10 cellular contexts compared by ENCODE assay signal in genomic region chr14:32703246-32703645, GRCh38.
DNase-seq lines count a peak whose midpoint lies in the region; ATAC-seq and TF ChIP-seq lines count a peak whose summit lies in the region.
"Had no signal": no experiment of that assay in that cellular context is flagged by ENCODE, and none has a peak within 500 bp of the region (broad histone marks: within the 10 kb centered on the region; RNA-seq: fewer than 3 reads in every experiment).

No MANE protein-coding gene starts in this region.

- H2BK120ac ChIP-seq in mesenchymal stem cell (ENCODE audit: low read depth, low read length) = no peak overlapping the region

- POLR2A ChIA-PET in activated CD8-positive, alpha-beta T cell treated with anti-CD3 and anti-CD28 coated beads for 36 hours (lab: Charles Lee) = no interaction called here

- H3K9ac ChIP-seq in mesenchymal stem cell (ENCODE audit: low read length) = peak overlapping the region; percentile 86

- H2BK5ac ChIP-seq in mesenchymal stem cell (ENCODE audit: low read depth, low read length, poor library complexity, severe bottlenecking) = no peak overlapping the region

- whole genome bisulfite sequencing in esophagus squamous epithelium, 2 donors = 43 to 45% methylated on average over 4 of the region's 4 CpGs
- WGBS in mesenchymal stem cell = 83% methylated on average over 4 of the region's 4 CpGs
- 54 to 76% (median 59%) methylated on average over 4 of the region's 4 CpGs for WGBS in stomach, 5 donors

- no peaks in the 10 kb centered on the region for H3K9me3 Mint-ChIP-seq in activated CD8-positive, alpha-beta T cell treated with anti-CD3 and anti-CD28 coated beads for 36 hours
- H3K9me3 Mint-ChIP-seq: activated CD4-positive, alpha-beta memory T cell treated with anti-CD3 and anti-CD28 coated beads, Interleukin-2, amount 10 ng/mL, durations not matched to agents 7 days and 5 days had no signal

- peaks cover 0 to 23% (median 8%) of the 10 kb centered on the region in 3 donors for H3K4me1 ChIP-seq in esophagus squamous epithelium
- no peaks in the 10 kb centered on the region for H3K4me1 ChIP-seq in mesenchymal stem cell (ENCODE audit: control insufficient read depth, insufficient read depth, low read depth, low read length)
- H3K4me1 ChIP-seq in stomach = peaks cover 0 to 15% (median 10%) of the 10 kb centered on the region in 4 donors
- H3K4me1 ChIP-seq in HAP-1 = no peaks in the 10 kb centered on the region; the same call in 1 of the 2 replicates

- no peaks in the 10 kb centered on the region for H3K36me3 Mint-ChIP-seq in activated CD8-positive, alpha-beta T cell treated with anti-CD3 and anti-CD28 coated beads for 36 hours (ENCODE audit: low read depth)

- no peak overlapping the region for H3K4ac ChIP-seq in mesenchymal stem cell (ENCODE audit: low read depth in 1 of 2, low read length in 2 of 2)

- H3K27me3 ChIP-seq in esophagus squamous epithelium = no peaks in the 10 kb centered on the region
- no peaks in the 10 kb centered on the region for H3K27me3 ChIP-seq in mesenchymal stem cell (ENCODE audit: control insufficient read depth in 1 of 2, insufficient read depth in 1 of 2, low read length in 2 of 2)
- H3K27me3 ChIP-seq in stomach = no peaks in the 10 kb centered on the region
- no peaks in the 10 kb centered on the region for H3K27me3 ChIP-seq in HAP-1 (ENCODE audit: low read depth)

- no peak overlapping the region for H4K91ac ChIP-seq in mesenchymal stem cell (ENCODE audit: low read length)

- no peak overlapping the region for H3K23ac ChIP-seq in mesenchymal stem cell (ENCODE audit: low read length in 2 of 2)

- ATAC-seq in activated CD8-positive, alpha-beta T cell treated with anti-CD3 and anti-CD28 coated beads for 36 hours = no peak

- no peak overlapping the region for H3K14ac ChIP-seq in mesenchymal stem cell (ENCODE audit: low read length in 2 of 2)

- CTCF ChIA-PET in activated CD8-positive, alpha-beta T cell treated with anti-CD3 and anti-CD28 coated beads for 36 hours (lab: Charles Lee) = no interaction called here

- TF ChIP-seq POLR2A in esophagus squamous epithelium (IDR thresholded peaks at IDR 0.05) (no peak), stomach (IDR thresholded peaks at IDR 0.05) (no peak)

- peak; percentile 65 for DNase-seq in RPMI7951 (ENCODE audit: low read depth)
- no peak for DNase-seq in esophagus squamous epithelium (lab: John Stamatoyannopoulos, UW)
- DNase-seq in mesenchymal stem cell = no peak
- DNase-seq in stomach = no peak
- no peak for DNase-seq in iPS-NIHi11 (ENCODE audit: low spot score)
- DNase-seq in activated CD8-positive, alpha-beta T cell treated with anti-CD3 and anti-CD28 coated beads for 36 hours = no peak
- DNase-seq in islet precursor cell = no peak
- DNase-seq in HAP-1 (ENCODE audit: low spot score in 2 of 2) = no peak
- DNase-seq: NCI-H510A had no signal

- H2BK12ac ChIP-seq in mesenchymal stem cell (ENCODE audit: low read length in 2 of 2) = no peak overlapping the region

- TF ChIP-seq EP300 in stomach (IDR thresholded peaks at IDR 0.05) = no peak

- H3K4me2 ChIP-seq in mesenchymal stem cell (ENCODE audit: low read length, poor library complexity, severe bottlenecking) = no peak overlapping the region

- H3K4me3 Mint-ChIP-seq in activated CD8-positive, alpha-beta T cell treated with anti-CD3 and anti-CD28 coated beads for 36 hours = no peak overlapping the region
- H3K4me3 Mint-ChIP-seq: activated CD4-positive, alpha-beta memory T cell treated with anti-CD3 and anti-CD28 coated beads, Interleukin-2, amount 10 ng/mL, durations not matched to agents 7 days and 5 days had no signal

- H2BK15ac ChIP-seq in mesenchymal stem cell (ENCODE audit: low read depth, poor library complexity, severe bottlenecking) = no peak overlapping the region

- H3K4me1 Mint-ChIP-seq in activated CD8-positive, alpha-beta T cell treated with anti-CD3 and anti-CD28 coated beads for 36 hours (ENCODE audit: low read depth) = no peaks in the 10 kb centered on the region

- H4K8ac ChIP-seq in mesenchymal stem cell (ENCODE audit: low read length) = no peak overlapping the region

- H3K79me1 ChIP-seq in mesenchymal stem cell (replicated peaks; ENCODE audit: low read length, poor library complexity, severe bottlenecking) = no peaks in the 10 kb centered on the region

- peak overlapping the region in 1 of 2 experiments; percentile 7 for H3K18ac ChIP-seq in mesenchymal stem cell (ENCODE audit: low read depth in 1 of 2, low read length in 2 of 2)

- intact Hi-C loops in esophagus squamous epithelium (cut with DNase I) = no loop called here
- intact Hi-C loops in stomach (cut with DNase I; ENCODE audit: low total_unique reads) = no loop called here
- intact Hi-C loops in activated CD8-positive, alpha-beta T cell treated with anti-CD3 and anti-CD28 coated beads for 36 hours (cut with micrococcal nuclease) = no loop called here

- H3K27ac Mint-ChIP-seq in activated CD8-positive, alpha-beta T cell treated with anti-CD3 and anti-CD28 coated beads for 36 hours = no peak overlapping the region
- H3K27ac Mint-ChIP-seq: activated CD4-positive, alpha-beta memory T cell treated with anti-CD3 and anti-CD28 coated beads, Interleukin-2, amount 10 ng/mL, durations not matched to agents 7 days and 5 days had no signal

- no peak for TF ChIP-seq CTCF in esophagus squamous epithelium (IDR thresholded peaks at IDR 0.05)
- no peak for TF ChIP-seq CTCF in stomach (IDR thresholded peaks at IDR 0.05)
- TF ChIP-seq CTCF in activated CD8-positive, alpha-beta T cell treated with anti-CD3 and anti-CD28 coated beads for 36 hours (IDR thresholded peaks at IDR 0.05) = no peak

- H3K9me3 ChIP-seq in esophagus squamous epithelium (no peaks in the 10 kb centered on the region), mesenchymal stem cell (ENCODE audit: control insufficient read depth, low read length) (no peaks in the 10 kb centered on the region), stomach (no peaks in the 10 kb centered on the region), HAP-1 (no peaks in the 10 kb centered on the region)

- H3K27me3 Mint-ChIP-seq in activated CD8-positive, alpha-beta T cell treated with anti-CD3 and anti-CD28 coated beads for 36 hours = no peaks in the 10 kb centered on the region

- no peak overlapping the region for H2AK5ac ChIP-seq in mesenchymal stem cell (ENCODE audit: low read length, severe bottlenecking)

- in situ Hi-C loops in HAP-1 (cut with MboI; ENCODE audit: low sequenced_read_pairs) = loop anchor here (25.0 kb wide), 1 partner anchor 1084 kb away; no protein-coding TSS in a partner anchor

- peak overlapping the region in 1 of 4 donors; percentile 8 for H3K4me3 ChIP-seq in esophagus squamous epithelium
- peak overlapping the region in 1 of 2 experiments; percentile 31 for H3K4me3 ChIP-seq in mesenchymal stem cell (ENCODE audit: insufficient read depth in 1 of 2, low read depth in 1 of 2, low read length in 2 of 2)
- H3K4me3 ChIP-seq in stomach = no peak overlapping the region
- H3K4me3 ChIP-seq in HAP-1 = no peak overlapping the region

- peak overlapping the region in 3 of 4 donors; percentile 62 to 85 (median 74) for H3K27ac ChIP-seq in esophagus squamous epithelium
- no peak overlapping the region for H3K27ac ChIP-seq in mesenchymal stem cell (ENCODE audit: low read length, poor library complexity, severe bottlenecking)
- H3K27ac ChIP-seq in stomach = peak overlapping the region in 4 of 5 donors; percentile 51 to 78 (median 62)

- H3K36me3 ChIP-seq in esophagus squamous epithelium (no peaks in the 10 kb centered on the region), mesenchymal stem cell (ENCODE audit: control insufficient read depth in 1 of 2, insufficient read depth in 2 of 2, low read depth in 1 of 2, low read length in 2 of 2) (no peaks in the 10 kb centered on the region), stomach (no peaks in the 10 kb centered on the region), HAP-1 (replicated peaks) (no peaks in the 10 kb centered on the region)

- H2AFZ ChIP-seq in mesenchymal stem cell (ENCODE audit: low read depth, low read length) = no peak overlapping the region
